21 cellular contexts compared by ENCODE assay signal in the genomic region with DNA sequence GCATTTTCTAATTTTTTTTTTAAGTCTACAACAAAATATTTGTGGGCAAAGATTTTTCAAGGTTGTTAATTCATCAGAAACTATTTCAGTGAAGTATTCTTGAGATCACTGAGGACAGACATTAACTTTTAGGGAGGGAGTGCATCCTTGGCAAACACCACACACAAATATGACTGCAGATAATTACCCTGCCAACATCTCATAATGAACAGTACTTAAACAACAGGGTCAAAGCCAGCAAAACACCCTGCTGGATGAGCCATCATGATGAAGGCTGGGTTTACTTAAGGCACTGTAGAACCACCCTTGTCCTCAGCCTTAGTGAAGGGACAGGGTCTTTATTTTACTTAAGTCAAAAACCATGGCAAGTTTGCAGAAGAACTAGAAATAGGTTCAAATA. TPM values are rescaled to one million over a fixed set of nuclear protein-coding genes. Genes with fewer than 3 reads are reported as not detected.
DNase-seq lines count a peak whose midpoint lies in the region; ATAC-seq and TF ChIP-seq lines count a peak whose summit lies in the region.
"Had no signal": no experiment of that assay in that cellular context is flagged by ENCODE, and none has a peak within 500 bp of the region (broad histone marks: within the 10 kb centered on the region; RNA-seq: fewer than 3 reads in every experiment).

No MANE protein-coding gene starts in this region.

- H3K36me3 ChIP-seq in adrenal gland (replicated peaks in 1 of 2) = no peaks in the 10 kb centered on the region
- H3K36me3 ChIP-seq: BE2C had no signal

- H3K4me1 ChIP-seq in adrenal gland (replicated peaks in 1 of 2) = peaks cover 38 to 76% of the 10 kb centered on the region in 2 donors

- DNase-seq in NCI-H82 (lab: John Stamatoyannopoulos, UW) = peak; percentile 22
- DNase-seq in NCI-H82 treated with DMSO at 0.1 percent for 48 hours (lab: John Stamatoyannopoulos, UW; ENCODE audit: unreplicated experiment) = no peak
- peak; percentile 16 for DNase-seq in NCI-H2029 treated with DMSO at 0.1 percent for 48 hours (lab: John Stamatoyannopoulos, UW)
- no peak for DNase-seq in adrenal gland
- no peak for DNase-seq in osteocyte (ENCODE audit: extremely low spot score, unreplicated experiment)
- no peak for DNase-seq in left lobe of liver (ENCODE audit: low spot score)
- DNase-seq in D341Med (ENCODE audit: low spot score) = no peak
- DNase-seq in NCI-H2081 treated with DMSO at 0.1 percent for 48 hours (lab: John Stamatoyannopoulos, UW) = no peak
- DNase-seq: activated CD4-positive, alpha-beta T cell treated with anti-CD3 and anti-CD28 coated beads, Interleukin-2, amount 50 U/mL, for 4 hours; BE2C; cerebellar nuclear complex; GDM1; glutamatergic neuron; KG1; SK-N-SH; stimulated activated CD4-positive, alpha-beta T cell treated with anti-CD3 and anti-CD28 coated beads, Interleukin-2, amount 100 ng/mL, for 24 hours; upper lobe of right lung had no signal

- intact Hi-C loops in adrenal gland (cut with DNase I) = loop anchor here in 1 of 2 donors (10.0 kb wide), 1 partner anchor 173 kb away; no protein-coding TSS in a partner anchor

- TF ChIP-seq CTCF in adrenal gland (IDR thresholded peaks at IDR 0.05) (no peak), osteocyte (IDR thresholded peaks at IDR 0.05) (no peak)

- no peaks in the 10 kb centered on the region for H3K27me3 Mint-ChIP-seq in osteocyte (ENCODE audit: unreplicated experiment)
- H3K27me3 Mint-ChIP-seq: activated naive CD8-positive, alpha-beta T cell had no signal

- H3K4me3 Mint-ChIP-seq in osteocyte (ENCODE audit: unreplicated experiment) = no peak overlapping the region
- H3K4me3 Mint-ChIP-seq: activated naive CD8-positive, alpha-beta T cell had no signal

- no peak for TF ChIP-seq POLR2A in adrenal gland (IDR thresholded peaks at IDR 0.05)

- no peaks in the 10 kb centered on the region for H3K27me3 ChIP-seq in adrenal gland
- H3K27me3 ChIP-seq: BE2C, neutrophil, upper lobe of right lung had no signal

- H3K27ac ChIP-seq in adrenal gland = peak overlapping the region in 3 of 5 donors; percentile 14 to 73 (median 58)
- H3K27ac ChIP-seq: neutrophil, upper lobe of right lung had no signal

- H3K27ac Mint-ChIP-seq in osteocyte (ENCODE audit: unreplicated experiment) = peak overlapping the region; percentile 92
- H3K27ac Mint-ChIP-seq: activated naive CD8-positive, alpha-beta T cell; activated T-helper 2 cell treated with anti-CD3 and anti-CD28 coated beads, Interferon-gamma antibody, Interleukin-2, Interleukin-4, amounts not matched to agents 10 μg/mL and 5 μg/mL and 100 μg/mL, durations not matched to agents 14 hours and 24 hours and 36 hours had no signal

- H3K4me3 ChIP-seq in adrenal gland = no peak overlapping the region
- H3K4me3 ChIP-seq: smooth muscle cell, upper lobe of right lung had no signal

- peaks cover 18% of the 10 kb centered on the region for H3K4me1 Mint-ChIP-seq in osteocyte (ENCODE audit: unreplicated experiment)

- no peaks in the 10 kb centered on the region for H3K9me3 Mint-ChIP-seq in osteocyte (ENCODE audit: unreplicated experiment)
- H3K9me3 Mint-ChIP-seq: activated T-helper 2 cell treated with anti-CD3 and anti-CD28 coated beads, Interferon-gamma antibody, Interleukin-2, Interleukin-4, amounts not matched to agents 10 μg/mL and 5 μg/mL and 100 μg/mL, durations not matched to agents 14 hours and 24 hours and 36 hours had no signal

- no peak for ATAC-seq in left lobe of liver
- ATAC-seq: upper lobe of right lung had no signal

- peaks cover 5% of the 10 kb centered on the region for H3K36me3 Mint-ChIP-seq in osteocyte (ENCODE audit: unreplicated experiment)

- no peaks in the 10 kb centered on the region for H3K9me3 ChIP-seq in adrenal gland (replicated peaks in 1 of 3)
- H3K9me3 ChIP-seq: BE2C, neutrophil, SK-N-SH, upper lobe of right lung had no signal

RNA-seq across cellular contexts. Expression of a gene that starts 28.4 kb away (rescaled TPM):
- 100 to 1,000 TPM in 1 of 8 donors, 10 to 100 TPM in 7; 33.2 to 119 (median 51.1) TPM for total RNA-seq in adrenal gland
- polyA plus RNA-seq in adrenal gland = 10 to 100 TPM; 39.3 to 58.8 (median 56.2) TPM
- 31.7 and 32.3 TPM in 2 replicates for total RNA-seq in osteocyte
- total RNA-seq in left lobe of liver = 39.6 TPM

Comparison
In these comparisons a context has a peak if more than half of its experiments do, and no peak if none do; other contexts are left out.
1. DNase-seq: peak in NCI-H82 (single experiment) and NCI-H2029 treated with DMSO at 0.1 percent for 48 hours (single experiment); none in NCI-H82 treated with DMSO at 0.1 percent for 48 hours (single experiment), adrenal gland (0 of 7), osteocyte (single experiment), left lobe of liver (single experiment), D341Med (single experiment) and NCI-H2081 treated with DMSO at 0.1 percent for 48 hours (single experiment).